Comparison of ENCODE assay signal across 13 cellular contexts in the genomic region with DNA sequence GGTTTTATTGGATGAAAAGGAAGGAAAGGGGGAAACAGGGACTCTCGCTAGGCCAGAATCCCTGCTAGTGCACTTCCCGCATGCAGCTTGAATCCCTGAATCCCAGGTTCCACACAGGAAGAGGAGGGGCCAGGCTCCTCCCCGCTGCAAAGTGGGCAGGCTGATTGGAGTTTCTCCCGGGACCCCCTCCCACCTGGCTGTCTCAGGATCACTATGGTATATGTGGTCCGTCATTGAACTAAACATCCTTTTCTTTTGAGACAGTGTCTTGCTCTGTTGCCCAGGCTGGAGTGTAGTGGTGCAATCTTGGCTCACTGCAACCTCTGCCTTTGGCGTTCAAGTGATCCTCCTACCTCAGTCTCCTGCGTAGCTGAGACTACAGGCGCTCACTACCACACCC.
A peak's percentile ranks its signal among the peaks of the same experiment; 100 is the strongest.
DNase-seq lines count a peak whose midpoint lies in the region; ATAC-seq and TF ChIP-seq lines count a peak whose summit lies in the region.
"Had no signal": no experiment of that assay in that cellular context is flagged by ENCODE, and none has a peak within 500 bp of the region (broad histone marks: within the 10 kb centered on the region; RNA-seq: fewer than 3 reads in every experiment).

No MANE protein-coding gene starts in this region.

- H3K4me3 ChIP-seq in left ventricle myocardium inferior: no peak overlapping the region
- no peak overlapping the region for H3K4me3 ChIP-seq in breast epithelium
- H3K4me3 ChIP-seq: HAP-1, Peyer's patch had no signal

- H3K36me3 ChIP-seq in left ventricle myocardium inferior (no peaks in the 10 kb centered on the region), breast epithelium (no peaks in the 10 kb centered on the region)
- H3K36me3 ChIP-seq: HAP-1, Peyer's patch had no signal

- H3K27me3 ChIP-seq in left ventricle myocardium inferior (ENCODE audit: low read depth) (no peaks in the 10 kb centered on the region), breast epithelium (no peaks in the 10 kb centered on the region)
- H3K27me3 ChIP-seq: Peyer's patch had no signal

- peaks cover 27% of the 10 kb centered on the region for H3K4me1 Mint-ChIP-seq in osteocyte (ENCODE audit: unreplicated experiment)
- peaks cover 17% of the 10 kb centered on the region for H3K4me1 Mint-ChIP-seq in activated naive CD4-positive, alpha-beta T cell treated with anti-CD3 and anti-CD28 coated beads for 36 hours (ENCODE audit: low read depth)

- peaks cover 3% of the 10 kb centered on the region for H3K36me3 Mint-ChIP-seq in osteocyte (ENCODE audit: unreplicated experiment)
- H3K36me3 Mint-ChIP-seq in activated naive CD4-positive, alpha-beta T cell treated with anti-CD3 and anti-CD28 coated beads for 36 hours (ENCODE audit: low read depth): no peaks in the 10 kb centered on the region
- H3K36me3 Mint-ChIP-seq: IgD-negative memory B cell had no signal

- no peak for DNase-seq in left ventricle myocardium inferior
- DNase-seq in left ventricle myocardium superior: no peak
- no peak for DNase-seq in breast epithelium (ENCODE audit: low spot score in 2 of 2)
- peak; percentile 73 for DNase-seq in osteocyte (ENCODE audit: extremely low spot score, unreplicated experiment)
- no peak for DNase-seq in activated naive CD4-positive, alpha-beta T cell treated with anti-CD3 and anti-CD28 coated beads for 36 hours
- DNase-seq: Peyer's patch, SIG-M5 had no signal

- no peak overlapping the region for H3K4me3 Mint-ChIP-seq in osteocyte (ENCODE audit: unreplicated experiment)
- no peak overlapping the region for H3K4me3 Mint-ChIP-seq in activated naive CD4-positive, alpha-beta T cell treated with anti-CD3 and anti-CD28 coated beads for 36 hours

- TF ChIP-seq CTCF in left ventricle myocardium inferior (IDR thresholded peaks at IDR 0.05; ENCODE audit: borderline replicate concordance) (no peak), breast epithelium (IDR thresholded peaks at IDR 0.05) (no peak), osteocyte (IDR thresholded peaks at IDR 0.05) (no peak)

- H3K27me3 Mint-ChIP-seq in osteocyte (ENCODE audit: unreplicated experiment): no peaks in the 10 kb centered on the region
- H3K27me3 Mint-ChIP-seq in activated naive CD4-positive, alpha-beta T cell treated with anti-CD3 and anti-CD28 coated beads for 36 hours (ENCODE audit: low read depth): peaks cover 6% of the 10 kb centered on the region

- no peak for TF ChIP-seq POLR2A in breast epithelium (IDR thresholded peaks at IDR 0.05)

- peak overlapping the region; percentile 82 for H3K27ac Mint-ChIP-seq in osteocyte (ENCODE audit: unreplicated experiment)
- no peak overlapping the region for H3K27ac Mint-ChIP-seq in activated naive CD4-positive, alpha-beta T cell treated with anti-CD3 and anti-CD28 coated beads for 36 hours
- H3K27ac Mint-ChIP-seq: IgD-negative memory B cell had no signal

- no peak for ATAC-seq in left ventricle myocardium superior
- ATAC-seq in GM18502 (IDR thresholded peaks at IDR 0.05; ENCODE audit: poor library complexity, unreplicated experiment): no peak
- no peak for ATAC-seq in HG03432 (IDR thresholded peaks at IDR 0.05; ENCODE audit: unreplicated experiment)

- H3K9me3 ChIP-seq in left ventricle myocardium inferior (replicated peaks) (no peaks in the 10 kb centered on the region), breast epithelium (no peaks in the 10 kb centered on the region)
- H3K9me3 ChIP-seq: Peyer's patch had no signal

- H3K27ac ChIP-seq in left ventricle myocardium inferior (replicated peaks): peak overlapping the region; percentile 90
- H3K27ac ChIP-seq in breast epithelium: peak overlapping the region; percentile 69 to 75
- H3K27ac ChIP-seq: C4-2B, HL-60, Peyer's patch had no signal

- peaks cover 27% of the 10 kb centered on the region for H3K4me1 ChIP-seq in left ventricle myocardium inferior
- no peaks in the 10 kb centered on the region for H3K4me1 ChIP-seq in breast epithelium
- H3K4me1 ChIP-seq: HAP-1, Peyer's patch had no signal

- peaks cover 9% of the 10 kb centered on the region for H3K9me3 Mint-ChIP-seq in osteocyte (ENCODE audit: unreplicated experiment)
- no peaks in the 10 kb centered on the region for H3K9me3 Mint-ChIP-seq in activated naive CD4-positive, alpha-beta T cell treated with anti-CD3 and anti-CD28 coated beads for 36 hours
- H3K9me3 Mint-ChIP-seq: IgD-negative memory B cell had no signal

- intact Hi-C loops in left ventricle myocardium inferior (cut with micrococcal nuclease) (no loop called here), left ventricle myocardium superior (cut with micrococcal nuclease) (no loop called here), breast epithelium (cut with DNase I; ENCODE audit: low total_unique reads) (no loop called here)
- intact Hi-C loops in activated naive CD4-positive, alpha-beta T cell treated with anti-CD3 and anti-CD28 coated beads for 36 hours (cut with micrococcal nuclease): loop anchor here (5.0 kb wide), 1 partner anchor 53 kb away; no protein-coding TSS in a partner anchor

- CTCF ChIA-PET in activated naive CD4-positive, alpha-beta T cell treated with anti-CD3 and anti-CD28 coated beads for 36 hours (lab: Charles Lee): no interaction called here
